In genomic region chr12:105378821-105379400, GRCh38 we compare ENCODE assay signal across 1 cellular context.
TF ChIP-seq lines count a peak whose summit lies in the region.

No MANE protein-coding gene starts in this region.

TF ChIP-seq in GM12878, 131 proteins besides CTCF, POLR2A, EP300 and RAD21 (continued from another document):
- TF ChIP-seq BCL3 (IDR thresholded peaks at IDR 0.05; ENCODE audit: borderline replicate concordance, insufficient read depth, low read depth, low read length, poor library complexity, severe bottlenecking) (no peak), IRF5 (IDR thresholded peaks at IDR 0.05; ENCODE audit: borderline replicate concordance) (no peak)
